Comparison of ENCODE assay signal across 25 cellular contexts in the genomic region with DNA sequence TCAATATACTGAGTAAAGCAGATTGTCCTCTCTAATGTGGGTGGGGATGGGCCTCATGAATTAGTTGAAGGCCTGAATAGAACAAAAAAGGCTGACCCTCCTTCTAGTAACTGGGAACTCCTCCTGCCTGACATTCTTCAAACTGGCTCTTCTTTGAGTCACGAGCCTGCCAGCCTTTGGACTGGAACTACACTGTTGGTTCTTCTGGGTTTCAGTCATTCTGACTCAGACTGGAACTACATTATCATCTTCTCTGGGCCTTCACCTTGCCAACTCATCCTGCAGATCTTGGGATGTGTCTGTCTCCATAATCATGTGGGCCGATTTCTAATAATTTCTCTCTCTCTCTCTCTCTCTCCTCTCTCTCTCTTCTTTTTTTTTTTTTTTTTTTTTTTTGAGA. TPM values are rescaled to one million over a fixed set of nuclear protein-coding genes. Genes with fewer than 3 reads are reported as not detected.
DNase-seq lines count a peak whose midpoint lies in the region; ATAC-seq and TF ChIP-seq lines count a peak whose summit lies in the region.
"Had no signal": no experiment of that assay in that cellular context is flagged by ENCODE, and none has a peak within 500 bp of the region (broad histone marks: within the 10 kb centered on the region; RNA-seq: fewer than 3 reads in every experiment).

No MANE protein-coding gene starts in this region.

- no peak for TF ChIP-seq CTCF in epithelial cell of proximal tubule (conservative IDR thresholded peaks at IDR 0.05; ENCODE audit: low read depth, low read length)

- ATAC-seq in activated CD4-positive, alpha-beta T cell treated with anti-CD3 and anti-CD28 coated beads for 36 hours = no peak
- ATAC-seq in GM21515 (IDR thresholded peaks at IDR 0.05; ENCODE audit: unreplicated experiment) = no peak
- ATAC-seq: CD8-positive, alpha-beta T cell; GM12878; HepG2; K562; Panc1 had no signal

- H3K4me1 Mint-ChIP-seq in activated CD4-positive, alpha-beta T cell treated with anti-CD3 and anti-CD28 coated beads for 36 hours = no peaks in the 10 kb centered on the region
- H3K4me1 Mint-ChIP-seq in activated CD4-positive, alpha-beta T cell treated with anti-CD3 and anti-CD28 coated beads, Interleukin-2, amount 10 ng/mL, durations not matched to agents 24 days and 14 days = no peaks in the 10 kb centered on the region
- H3K4me1 Mint-ChIP-seq: B cell, H9 had no signal

- H3K27ac Mint-ChIP-seq in activated CD4-positive, alpha-beta T cell treated with anti-CD3 and anti-CD28 coated beads for 36 hours = no peak overlapping the region
- H3K27ac Mint-ChIP-seq in activated CD4-positive, alpha-beta T cell treated with anti-CD3 and anti-CD28 coated beads, Interleukin-2, amount 10 ng/mL, durations not matched to agents 24 days and 14 days = no peak overlapping the region
- H3K27ac Mint-ChIP-seq: B cell; CD8-positive, alpha-beta T cell; H9 had no signal

- DNase-seq in activated CD4-positive, alpha-beta T cell treated with anti-CD3 and anti-CD28 coated beads for 36 hours = peak; percentile 7
- DNase-seq in activated CD4-positive, alpha-beta T cell treated with anti-CD3 and anti-CD28 coated beads, Interleukin-2, amount 10 ng/mL, durations not matched to agents 24 days and 14 days = no peak
- peak; percentile 2 for DNase-seq in stimulated activated CD4-positive, alpha-beta T cell treated with anti-CD3 and anti-CD28 coated beads, Interleukin-1b, Interleukin-23, amount 100 ng/mL, for 48 hours
- DNase-seq in stimulated activated CD4-positive, alpha-beta T cell treated with anti-CD3 and anti-CD28 coated beads, Interleukin-4, amount 100 ng/mL, for 1 hour = no peak
- peak; percentile 6 for DNase-seq in epithelial cell of proximal tubule (ENCODE audit: low read depth)
- no peak for DNase-seq in HuH-7 (ENCODE audit: low spot score)
- no peak for DNase-seq in amygdala (lab: John Stamatoyannopoulos, UW)
- DNase-seq: Caco-2; CD8-positive, alpha-beta T cell; GDM1; H9; Kasumi-1; MG63; NCI-H1694; NCI-H2029 treated with DMSO at 0.1 percent for 48 hours; NCI-H446 treated with DMSO at 0.1 percent for 48 hours; NCI-H526; SK-N-SH had no signal

- POLR2A ChIA-PET in activated CD4-positive, alpha-beta T cell treated with anti-CD3 and anti-CD28 coated beads for 36 hours (lab: Charles Lee) = no interaction called here

- H3K36me3 Mint-ChIP-seq in activated CD4-positive, alpha-beta T cell treated with anti-CD3 and anti-CD28 coated beads for 36 hours (ENCODE audit: low read depth) = no peaks in the 10 kb centered on the region
- no peaks in the 10 kb centered on the region for H3K36me3 Mint-ChIP-seq in activated CD4-positive, alpha-beta T cell treated with anti-CD3 and anti-CD28 coated beads, Interleukin-2, amount 10 ng/mL, durations not matched to agents 24 days and 14 days (ENCODE audit: low read depth)
- H3K36me3 Mint-ChIP-seq: CD8-positive, alpha-beta T cell had no signal

- no peak overlapping the region for H3K4me3 Mint-ChIP-seq in activated CD4-positive, alpha-beta T cell treated with anti-CD3 and anti-CD28 coated beads for 36 hours
- H3K4me3 Mint-ChIP-seq in activated CD4-positive, alpha-beta T cell treated with anti-CD3 and anti-CD28 coated beads, Interleukin-2, amount 10 ng/mL, durations not matched to agents 24 days and 14 days = no peak overlapping the region
- H3K4me3 Mint-ChIP-seq: B cell; CD8-positive, alpha-beta T cell; H9 had no signal

- H3K9me3 Mint-ChIP-seq in activated CD4-positive, alpha-beta T cell treated with anti-CD3 and anti-CD28 coated beads for 36 hours (ENCODE audit: low read depth) = no peaks in the 10 kb centered on the region
- H3K9me3 Mint-ChIP-seq in activated CD4-positive, alpha-beta T cell treated with anti-CD3 and anti-CD28 coated beads, Interleukin-2, amount 10 ng/mL, durations not matched to agents 24 days and 14 days = no peaks in the 10 kb centered on the region
- H3K9me3 Mint-ChIP-seq: CD8-positive, alpha-beta T cell had no signal

- H3K4me3 ChIP-seq in epithelial cell of proximal tubule (ENCODE audit: low read depth, low read length) = no peak overlapping the region
- H3K4me3 ChIP-seq: GM12878, K562, MG63 had no signal

- CTCF ChIA-PET in activated CD4-positive, alpha-beta T cell treated with anti-CD3 and anti-CD28 coated beads for 36 hours (lab: Charles Lee) = no interaction called here

- H3K27me3 Mint-ChIP-seq in activated CD4-positive, alpha-beta T cell treated with anti-CD3 and anti-CD28 coated beads for 36 hours = peaks cover 7% of the 10 kb centered on the region
- H3K27me3 Mint-ChIP-seq in activated CD4-positive, alpha-beta T cell treated with anti-CD3 and anti-CD28 coated beads, Interleukin-2, amount 10 ng/mL, durations not matched to agents 24 days and 14 days = peaks cover 3% of the 10 kb centered on the region

- intact Hi-C loops in activated CD4-positive, alpha-beta T cell treated with anti-CD3 and anti-CD28 coated beads for 36 hours (cut with DNase I, micrococcal nuclease) = no loop called here
- intact Hi-C loops in activated CD4-positive, alpha-beta T cell treated with anti-CD3 and anti-CD28 coated beads, Interleukin-2, amount 10 ng/mL, durations not matched to agents 24 days and 14 days (cut with micrococcal nuclease) = no loop called here

RNA-seq across cellular contexts. Expression of gene CT47C1, which starts 26.9 kb away (rescaled TPM):
- total RNA-seq in activated CD4-positive, alpha-beta T cell treated with anti-CD3 and anti-CD28 coated beads for 36 hours = not detected
- not detected in 2 replicates for total RNA-seq in activated CD4-positive, alpha-beta T cell treated with anti-CD3 and anti-CD28 coated beads, Interleukin-2, amount 10 ng/mL, durations not matched to agents 24 days and 14 days
- not detected in 2 replicates for total RNA-seq in epithelial cell of proximal tubule
- total RNA-seq: B cell; Caco-2; CD8-positive, alpha-beta T cell; GM12878; H9; HepG2; HT-29; K562 had no signal

Comparison
In these comparisons a context has a peak if more than half of its experiments do, and no peak if none do; other contexts are left out.
1. DNase-seq: peak in activated CD4-positive, alpha-beta T cell treated with anti-CD3 and anti-CD28 coated beads for 36 hours (single experiment), stimulated activated CD4-positive, alpha-beta T cell treated with anti-CD3 and anti-CD28 coated beads, Interleukin-1b, Interleukin-23, amount 100 ng/mL, for 48 hours (single experiment) and epithelial cell of proximal tubule (single experiment); none in activated CD4-positive, alpha-beta T cell treated with anti-CD3 and anti-CD28 coated beads, Interleukin-2, amount 10 ng/mL, durations not matched to agents 24 days and 14 days (single experiment), stimulated activated CD4-positive, alpha-beta T cell treated with anti-CD3 and anti-CD28 coated beads, Interleukin-4, amount 100 ng/mL, for 1 hour (single experiment), HuH-7 (single experiment) and amygdala (0 of 56).